ENCODE assay signal across 8 cellular contexts in genomic region chr5:114449836-114450515, GRCh38.
DNase-seq lines count a peak whose midpoint lies in the region; ATAC-seq and TF ChIP-seq lines count a peak whose summit lies in the region.

No MANE protein-coding gene starts in this region.

- no peak overlapping the region for H3K27ac Mint-ChIP-seq in activated CD4-positive, alpha-beta T cell treated with anti-CD3 and anti-CD28 coated beads for 36 hours

- peaks cover 7% of the 10 kb centered on the region for H3K27me3 Mint-ChIP-seq in activated CD4-positive, alpha-beta T cell treated with anti-CD3 and anti-CD28 coated beads for 36 hours

- ATAC-seq in GM18508 (IDR thresholded peaks at IDR 0.05; ENCODE audit: insufficient read depth, unreplicated experiment) (peak; percentile 97), HG02870 (IDR thresholded peaks at IDR 0.05; ENCODE audit: unreplicated experiment) (peak; percentile 97)
- ATAC-seq in activated CD4-positive, alpha-beta T cell treated with anti-CD3 and anti-CD28 coated beads for 36 hours = peak; percentile 92

- peaks cover 2% of the 10 kb centered on the region for H3K4me1 Mint-ChIP-seq in activated CD4-positive, alpha-beta T cell treated with anti-CD3 and anti-CD28 coated beads for 36 hours

- peak; percentile 91 for TF ChIP-seq CTCF in BE2C (IDR thresholded peaks at IDR 0.05; ENCODE audit: low read depth, low read length)

- CTCF ChIA-PET in activated CD4-positive, alpha-beta T cell treated with anti-CD3 and anti-CD28 coated beads for 36 hours (lab: Charles Lee) = interaction anchor here (0.6 to 3.8 kb wide), 13 partner anchors 11 to 841 kb away, joined by 3 to 25 read pairs (median 3); no protein-coding TSS in a partner anchor

- POLR2A ChIA-PET in activated CD4-positive, alpha-beta T cell treated with anti-CD3 and anti-CD28 coated beads for 36 hours (lab: Charles Lee) = no interaction called here

- no peaks in the 10 kb centered on the region for H3K9me3 Mint-ChIP-seq in activated CD4-positive, alpha-beta T cell treated with anti-CD3 and anti-CD28 coated beads for 36 hours (ENCODE audit: low read depth)

- intact Hi-C loops in activated CD4-positive, alpha-beta T cell treated with anti-CD3 and anti-CD28 coated beads for 36 hours (cut with DNase I, micrococcal nuclease) = loop anchor here (1.0 to 5.0 kb wide), 6 partner anchors 349 to 839 kb away; no protein-coding TSS in a partner anchor

- no peak overlapping the region for H3K4me3 Mint-ChIP-seq in activated CD4-positive, alpha-beta T cell treated with anti-CD3 and anti-CD28 coated beads for 36 hours

- DNase-seq in BE2C (peak; percentile 76), NCI-H146 treated with DMSO at 0.1 percent for 48 hours (lab: John Stamatoyannopoulos, UW; ENCODE audit: unreplicated experiment) (peak; percentile 71), epidermal melanocyte (ENCODE audit: insufficient read length, low spot score) (peak; percentile 75), myocyte (ENCODE audit: low read depth) (peak; percentile 67), stromal cell of bone marrow (ENCODE audit: low read depth) (peak; percentile 25)
- peak; percentile 76 for DNase-seq in activated CD4-positive, alpha-beta T cell treated with anti-CD3 and anti-CD28 coated beads for 36 hours

- H3K27me3 ChIP-seq in BE2C = no peaks in the 10 kb centered on the region; the same call in none of the 2 replicates

- H3K36me3 ChIP-seq in BE2C = no peaks in the 10 kb centered on the region

- H3K36me3 Mint-ChIP-seq in activated CD4-positive, alpha-beta T cell treated with anti-CD3 and anti-CD28 coated beads for 36 hours (ENCODE audit: low read depth) = no peaks in the 10 kb centered on the region

- no peaks in the 10 kb centered on the region for H3K9me3 ChIP-seq in BE2C

- H3K4me3 ChIP-seq in BE2C (ENCODE audit: low read depth, low read length) = no peak overlapping the region

- no peaks in the 10 kb centered on the region for H3K4me1 ChIP-seq in BE2C

Comparison
In these comparisons a context has a peak if more than half of its experiments do, and no peak if none do; other contexts are left out.
1. DNase-seq: peak in every context shown above with its lines; median percentile 76 in BE2C; 76 in activated CD4-positive, alpha-beta T cell treated with anti-CD3 and anti-CD28 coated beads for 36 hours; 75 in epidermal melanocyte; 71 in NCI-H146 treated with DMSO at 0.1 percent for 48 hours; 67 in myocyte; 25 in stromal cell of bone marrow.